ENCODE assay signal across 8 cellular contexts in the genomic region with DNA sequence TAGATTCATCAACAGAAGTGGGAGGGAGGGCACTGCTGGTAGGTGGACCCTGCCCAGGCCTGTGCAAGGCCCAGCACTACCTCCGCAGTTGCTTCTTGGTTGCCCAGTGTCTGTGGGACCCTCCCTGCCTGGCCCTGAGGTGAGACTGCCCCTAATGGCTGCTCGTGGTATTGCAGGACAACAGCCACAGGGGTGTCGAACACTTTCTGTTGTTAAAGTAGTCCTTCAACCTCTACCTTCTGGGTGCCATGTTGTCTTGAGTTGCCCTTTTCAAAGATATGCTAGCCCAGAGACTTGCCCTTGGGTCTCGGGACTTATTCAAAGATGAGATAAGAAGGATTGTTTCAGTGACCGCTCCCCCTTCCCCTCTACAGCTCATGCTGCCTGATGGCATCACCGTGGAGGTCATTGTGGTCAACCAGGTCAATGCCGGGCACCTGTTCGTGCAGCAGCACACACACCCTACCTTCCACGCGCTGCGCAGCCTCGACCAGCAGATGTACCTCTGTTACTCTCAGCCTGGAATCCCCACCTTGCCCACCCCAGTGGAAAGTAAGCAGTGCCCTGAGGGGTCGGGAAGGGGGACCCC. TPM values are rescaled to one million over a fixed set of nuclear protein-coding genes. Genes with fewer than 3 reads are reported as not detected.
DNase-seq lines count a peak whose midpoint lies in the region; ATAC-seq and TF ChIP-seq lines count a peak whose summit lies in the region.

No MANE protein-coding gene starts in this region.

- H3K36me3 Mint-ChIP-seq in osteocyte (ENCODE audit: unreplicated experiment), result peaks cover 27% of the 10 kb centered on the region

- no peaks in the 10 kb centered on the region for H3K9me2 ChIP-seq in Loucy (replicated peaks; ENCODE audit: low read depth, low read length)

- no peaks in the 10 kb centered on the region for H4K20me1 ChIP-seq in Loucy (ENCODE audit: insufficient read depth, low read length, poor library complexity, severe bottlenecking)

- H3K4me3 Mint-ChIP-seq in osteocyte (ENCODE audit: unreplicated experiment), result no peak overlapping the region

- 89 to 92% methylated on average over 12 of the region's 13 CpGs for WGBS in upper lobe of left lung, 2 donors

- ATAC-seq in upper lobe of left lung (ENCODE audit: low FRiP score in 2 of 2), result peak in 1 of 2 donors; percentile 62

- H3K27me3 ChIP-seq in Loucy (ENCODE audit: insufficient read depth, low read length, poor library complexity, severe bottlenecking) (no peaks in the 10 kb centered on the region), upper lobe of left lung (no peaks in the 10 kb centered on the region)

- H3F3A ChIP-seq in Loucy (ENCODE audit: low read depth), result no peaks in the 10 kb centered on the region

- peaks cover 89% of the 10 kb centered on the region; the same call in 1 of the 2 replicates for H3K36me3 ChIP-seq in Loucy (ENCODE audit: insufficient read depth, low read length)
- peaks cover 26 to 70% (median 60%) of the 10 kb centered on the region in 4 donors for H3K36me3 ChIP-seq in upper lobe of left lung

- no peak overlapping the region for H3K27ac ChIP-seq in upper lobe of left lung

- peak; percentile 6 for DNase-seq in DMS153 treated with DMSO at 0.1 percent for 48 hours (lab: John Stamatoyannopoulos, UW; ENCODE audit: unreplicated experiment)
- no peak for DNase-seq in DMS153 (lab: John Stamatoyannopoulos, UW)
- DNase-seq in activated CD8-positive, alpha-beta memory T cell treated with anti-CD3 and anti-CD28 coated beads for 4 hours (ENCODE audit: low read depth in 2 of 2), result peak; percentile 31 to 45
- peak; percentile 51 to 74 for DNase-seq in erythroblast (lab: John Stamatoyannopoulos, UW)
- DNase-seq in osteocyte (ENCODE audit: extremely low spot score, unreplicated experiment), result no peak
- DNase-seq in upper lobe of left lung, result peak in 1 of 2 donors; percentile 44
- DNase-seq in NCI-H1105 treated with DMSO at 0.1 percent for 48 hours (lab: John Stamatoyannopoulos, UW), result no peak

- no peaks in the 10 kb centered on the region for H3K9me3 Mint-ChIP-seq in osteocyte (ENCODE audit: unreplicated experiment)

- TF ChIP-seq EP300 in upper lobe of left lung (IDR thresholded peaks at IDR 0.05), result no peak

- H3K27ac Mint-ChIP-seq in osteocyte (ENCODE audit: unreplicated experiment), result no peak overlapping the region

- TF ChIP-seq CTCF in Loucy (conservative IDR thresholded peaks at IDR 0.05; ENCODE audit: low read length) (peak; percentile 90), osteocyte (IDR thresholded peaks at IDR 0.05) (peak; percentile 69), upper lobe of left lung (IDR thresholded peaks at IDR 0.05) (peak; percentile 74 to 77 (median 77))

- TF ChIP-seq POLR2A in erythroblast (IDR thresholded peaks at IDR 0.05; ENCODE audit: low read length) (no peak), upper lobe of left lung (IDR thresholded peaks at IDR 0.05) (no peak)

- H3K4me3 ChIP-seq in Loucy (ENCODE audit: low read length, poor library complexity, severe bottlenecking), result no peak overlapping the region
- no peak overlapping the region for H3K4me3 ChIP-seq in upper lobe of left lung

- H3K9me3 ChIP-seq in Loucy (ENCODE audit: insufficient read depth, low read depth, low read length), result no peaks in the 10 kb centered on the region
- no peaks in the 10 kb centered on the region for H3K9me3 ChIP-seq in upper lobe of left lung

- H3K79me2 ChIP-seq in Loucy (ENCODE audit: insufficient read depth, low read length), result peaks cover 4% of the 10 kb centered on the region; the same call in 1 of the 2 replicates

- peaks cover 3% of the 10 kb centered on the region for H3K4me1 Mint-ChIP-seq in osteocyte (ENCODE audit: unreplicated experiment)

- no peak overlapping the region for H3K9ac ChIP-seq in Loucy (ENCODE audit: low read depth, low read length, poor library complexity, severe bottlenecking)

- no peak overlapping the region for H2AFZ ChIP-seq in Loucy (ENCODE audit: low read length)

- H3K4me2 ChIP-seq in Loucy (ENCODE audit: low read depth, low read length, poor library complexity, severe bottlenecking), result no peak overlapping the region

- H3K27me3 Mint-ChIP-seq in osteocyte (ENCODE audit: unreplicated experiment), result no peaks in the 10 kb centered on the region

- H3K4me1 ChIP-seq in Loucy (ENCODE audit: insufficient read depth, low read length, poor library complexity, severe bottlenecking) (no peaks in the 10 kb centered on the region), upper lobe of left lung (peaks cover 6 to 19% (median 12%) of the 10 kb centered on the region in 4 donors)

RNA-seq across cellular contexts. Expression of a gene that starts 29.1 kb away (rescaled TPM):
- total RNA-seq in osteocyte (16.8 and 18.5 TPM in 2 replicates), upper lobe of left lung (100 to 1,000 TPM in 1 of 6 donors, 10 to 100 TPM in 5; 51.2 to 147 (median 79.4) TPM)

Comparison
In these comparisons a context has a peak if more than half of its experiments do, and no peak if none do; other contexts are left out.
1. DNase-seq: peak in DMS153 treated with DMSO at 0.1 percent for 48 hours (single experiment), activated CD8-positive, alpha-beta memory T cell treated with anti-CD3 and anti-CD28 coated beads for 4 hours (2 of 2) and erythroblast (2 of 2); none in DMS153 (single experiment), osteocyte (single experiment) and NCI-H1105 treated with DMSO at 0.1 percent for 48 hours (single experiment).
2. Peak in every context shown above with its lines, with median percentiles within 50 percentile points of each other: CTCF ChIP-seq.